15 cellular contexts compared by ENCODE assay signal in genomic region chr18:62510744-62511143, GRCh38.
"Had no signal": no experiment of that assay in that cellular context is flagged by ENCODE, and none has a peak within 500 bp of the region (broad histone marks: within the 10 kb centered on the region; RNA-seq: fewer than 3 reads in every experiment).

No MANE protein-coding gene starts in this region.

- H3K27ac ChIP-seq: ascending aorta, coronary artery had no signal

- H3K4me1 ChIP-seq: ascending aorta had no signal

- H3K27me3 ChIP-seq: ascending aorta, spleen had no signal

- ATAC-seq: activated T-helper 17 cell treated with anti-CD3 and anti-CD28 coated beads, Interleukin-2, amount 50 U/mL, for 72 hours; esophagus mucosa; left cardiac atrium had no signal

- H3K4me3 ChIP-seq: ascending aorta, coronary artery, lung, spleen had no signal

- H3K36me3 ChIP-seq: ascending aorta, spleen had no signal

- DNase-seq: activated CD4-positive, alpha-beta memory T cell treated with anti-CD3 and anti-CD28 coated beads for 36 hours; activated CD4-positive, alpha-beta T cell treated with anti-CD3 and anti-CD28 coated beads for 4 hours; activated naive CD4-positive, alpha-beta T cell treated with Interleukin-2 at 50 U/mL for 16 hours; foreskin fibroblast; left cardiac atrium; midbrain; nucleus accumbens; spleen; stimulated activated CD8-positive, alpha-beta memory T cell treated with anti-CD3 and anti-CD28 coated beads, Interleukin-4, amount 100 ng/mL, for 48 hours; stimulated activated naive CD4-positive, alpha-beta T cell had no signal
